In the genomic region with DNA sequence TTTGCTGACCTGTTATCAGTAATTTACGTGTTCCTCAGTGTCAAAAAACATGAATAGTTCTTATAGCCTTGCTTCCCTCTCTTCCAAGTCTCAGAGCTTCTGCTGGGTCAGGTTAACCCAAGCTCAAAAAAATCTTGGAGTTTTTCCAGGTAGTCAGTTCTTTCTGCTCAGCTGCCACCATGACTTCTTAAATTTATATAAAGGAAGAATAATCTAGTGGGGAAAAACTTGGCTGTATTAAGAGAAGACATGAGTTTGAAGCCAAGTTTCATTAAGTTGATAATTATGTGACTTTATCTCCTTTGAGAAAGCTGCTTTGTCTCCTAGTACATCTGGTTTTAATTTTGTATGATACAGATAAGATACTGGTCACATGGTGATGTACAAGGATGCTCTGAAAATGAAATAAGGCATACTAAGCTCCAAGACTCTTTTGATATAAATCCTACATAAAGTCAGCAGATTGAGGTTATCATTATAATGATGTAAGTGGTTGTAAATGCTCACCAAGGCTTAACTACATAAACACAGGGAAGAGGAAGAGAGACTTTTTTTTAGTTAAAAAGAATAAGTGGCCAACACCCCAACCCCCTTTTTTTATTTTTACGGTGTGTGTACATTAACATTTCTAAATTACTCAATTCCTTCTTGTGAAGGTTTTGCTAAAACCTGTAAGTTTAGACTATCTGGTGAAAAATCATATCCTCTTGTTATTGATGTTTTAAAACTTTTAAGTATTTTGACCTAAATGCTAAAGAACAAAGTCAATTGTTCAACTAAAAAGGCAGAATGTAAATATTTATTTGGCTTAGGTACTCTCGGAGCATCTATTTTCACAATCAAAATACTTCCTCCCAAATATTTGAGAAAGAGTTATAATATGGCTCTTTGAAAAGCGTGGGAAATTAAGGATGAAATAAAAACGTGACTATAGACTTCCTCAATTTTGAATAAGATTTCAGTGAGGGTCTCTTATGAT, we compare ENCODE assay signal across 10 cellular contexts.
A peak's percentile ranks its signal among the peaks of the same experiment; 100 is the strongest.
DNase-seq lines count a peak whose midpoint lies in the region; ATAC-seq and TF ChIP-seq lines count a peak whose summit lies in the region.
"Had no signal": no experiment of that assay in that cellular context is flagged by ENCODE, and none has a peak within 500 bp of the region (broad histone marks: within the 10 kb centered on the region; RNA-seq: fewer than 3 reads in every experiment).

No MANE protein-coding gene starts in this region.

- no peak overlapping the region for H2AFZ ChIP-seq in smooth muscle cell (ENCODE audit: low read depth)

- H3K4me1 Mint-ChIP-seq in activated T-cell treated with anti-CD3 and anti-CD28 coated beads, Interleukin-2, amount 50 U/mL, for 24 hours (ENCODE audit: low read depth), result peaks cover 74% of the 10 kb centered on the region
- peaks cover 34 to 41% of the 10 kb centered on the region in 2 donors for H3K4me1 Mint-ChIP-seq in effector memory CD8-positive, alpha-beta T cell (ENCODE audit: low read depth in 2 of 2)

- H3F3A ChIP-seq in smooth muscle cell (ENCODE audit: low read depth), result no peaks in the 10 kb centered on the region

- no peak for TF ChIP-seq EP300 in upper lobe of left lung (IDR thresholded peaks at IDR 0.05)

- H3K9me3 Mint-ChIP-seq in activated T-cell treated with anti-CD3 and anti-CD28 coated beads, Interleukin-2, amount 50 U/mL, for 24 hours, result no peaks in the 10 kb centered on the region
- H3K9me3 Mint-ChIP-seq in effector memory CD8-positive, alpha-beta T cell, result no peaks in the 10 kb centered on the region

- H3K4me2 ChIP-seq in smooth muscle cell, result peak overlapping the region; percentile 54

- 74% methylated on average over 5 of the region's 5 CpGs for WGBS in smooth muscle cell (ENCODE audit: low lambda C conversion rate)
- WGBS in upper lobe of left lung, 2 donors, result 41 to 53% methylated on average over 5 of the region's 5 CpGs

- no peak for ATAC-seq in effector memory CD8-positive, alpha-beta T cell (replicated peaks)
- ATAC-seq in upper lobe of left lung (ENCODE audit: low FRiP score in 2 of 2), result no peak

- DNase-seq in activated T-cell treated with anti-CD3 and anti-CD28 coated beads, Interleukin-2, amount 50 U/mL, for 24 hours, result no peak
- DNase-seq in activated T-cell treated with anti-CD3 and anti-CD28 coated beads for 4 hours, result no peak
- DNase-seq in RPMI7951 (ENCODE audit: low read depth), result peak; percentile 32
- no peak for DNase-seq in effector memory CD8-positive, alpha-beta T cell
- DNase-seq in smooth muscle cell (lab: John Stamatoyannopoulos, UW; ENCODE audit: unreplicated experiment), result no peak
- DNase-seq in NCI-H526 treated with DMSO at 0.1 percent for 48 hours (lab: John Stamatoyannopoulos, UW), result no peak
- no peak for DNase-seq in upper lobe of left lung
- DNase-seq in iPS-NIHi11 (ENCODE audit: low spot score), result no peak
- DNase-seq: anterior cingulate cortex, Kasumi-1 had no signal

- TF ChIP-seq POLR2A in upper lobe of left lung (IDR thresholded peaks at IDR 0.05), result no peak

- H3K27ac Mint-ChIP-seq in activated T-cell treated with anti-CD3 and anti-CD28 coated beads, Interleukin-2, amount 50 U/mL, for 24 hours, result peak overlapping the region; percentile 47
- H3K27ac Mint-ChIP-seq in effector memory CD8-positive, alpha-beta T cell, result peak overlapping the region; percentile 23 to 27

- H3K4me1 ChIP-seq in smooth muscle cell (ENCODE audit: low read depth) (peaks cover 5% of the 10 kb centered on the region), upper lobe of left lung (peaks cover 26 to 38% (median 26%) of the 10 kb centered on the region in 4 donors)

- no peaks in the 10 kb centered on the region for H3K36me3 Mint-ChIP-seq in activated T-cell treated with anti-CD3 and anti-CD28 coated beads, Interleukin-2, amount 50 U/mL, for 24 hours (ENCODE audit: low read depth)
- H3K36me3 Mint-ChIP-seq in effector memory CD8-positive, alpha-beta T cell (ENCODE audit: insufficient read depth), result no peaks in the 10 kb centered on the region

- H3K9me3 ChIP-seq in smooth muscle cell (replicated peaks; ENCODE audit: low read depth) (no peaks in the 10 kb centered on the region), upper lobe of left lung (no peaks in the 10 kb centered on the region)

- H3K9ac ChIP-seq in smooth muscle cell (ENCODE audit: low read depth), result no peak overlapping the region

- peak overlapping the region; percentile 9 for H3K4me3 Mint-ChIP-seq in activated T-cell treated with anti-CD3 and anti-CD28 coated beads, Interleukin-2, amount 50 U/mL, for 24 hours
- H3K4me3 Mint-ChIP-seq in effector memory CD8-positive, alpha-beta T cell, result peak overlapping the region; percentile 13 to 39

- H3K27me3 ChIP-seq in smooth muscle cell (ENCODE audit: low read depth) (no peaks in the 10 kb centered on the region), upper lobe of left lung (no peaks in the 10 kb centered on the region)

- no peaks in the 10 kb centered on the region for H3K27me3 Mint-ChIP-seq in activated T-cell treated with anti-CD3 and anti-CD28 coated beads, Interleukin-2, amount 50 U/mL, for 24 hours
- H3K27me3 Mint-ChIP-seq in effector memory CD8-positive, alpha-beta T cell, result no peaks in the 10 kb centered on the region

- peak overlapping the region; percentile 69 for H3K27ac ChIP-seq in smooth muscle cell (ENCODE audit: low read depth)
- H3K27ac ChIP-seq in upper lobe of left lung, result no peak overlapping the region

- H4K20me1 ChIP-seq in smooth muscle cell (ENCODE audit: low read depth), result no peaks in the 10 kb centered on the region

- H3K36me3 ChIP-seq in smooth muscle cell (ENCODE audit: low read depth) (no peaks in the 10 kb centered on the region), upper lobe of left lung (no peaks in the 10 kb centered on the region)

- no peaks in the 10 kb centered on the region for H3K79me2 ChIP-seq in smooth muscle cell (ENCODE audit: low read depth)

- no peak for TF ChIP-seq CTCF in smooth muscle cell (IDR thresholded peaks at IDR 0.05; ENCODE audit: borderline replicate concordance, insufficient read depth, poor library complexity, severe bottlenecking)
- TF ChIP-seq CTCF in upper lobe of left lung (IDR thresholded peaks at IDR 0.05), result no peak

- no peak overlapping the region for H3K4me3 ChIP-seq in smooth muscle cell
- no peak overlapping the region for H3K4me3 ChIP-seq in upper lobe of left lung
